Comparison of ENCODE assay signal across 18 cellular contexts in the genomic region with DNA sequence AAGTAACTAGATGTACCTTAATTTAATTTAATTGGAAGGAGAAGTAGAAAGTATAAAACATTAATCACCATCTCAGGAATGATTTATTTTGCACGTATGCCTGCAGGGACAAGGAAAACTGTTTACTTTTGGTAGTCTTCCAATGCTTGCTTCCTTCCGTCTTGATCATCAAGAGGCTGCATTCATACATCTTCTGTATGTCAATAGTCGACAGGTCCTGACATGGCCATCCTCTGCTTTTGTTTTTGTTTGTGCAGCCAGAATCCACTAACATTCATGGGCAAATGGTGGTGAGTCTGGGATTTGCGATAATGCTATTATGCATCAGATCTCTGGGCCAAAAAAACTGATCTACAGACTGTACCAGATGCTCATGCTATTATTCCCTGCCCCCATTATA.
"Had no signal": no experiment of that assay in that cellular context is flagged by ENCODE, and none has a peak within 500 bp of the region (broad histone marks: within the 10 kb centered on the region; RNA-seq: fewer than 3 reads in every experiment).

No MANE protein-coding gene starts in this region.

- H3K27ac ChIP-seq: cardiac muscle cell, lower lobe of right lung, parathyroid adenoma, tibial artery had no signal

- DNase-seq: activated CD4-positive, alpha-beta memory T cell treated with anti-CD3 and anti-CD28 coated beads, Interleukin-2, amount 10 ng/mL, durations not matched to agents 7 days and 5 days; activated CD4-positive, alpha-beta T cell treated with anti-CD3 and anti-CD28 coated beads, Interleukin-2, amount 10 ng/mL, durations not matched to agents 24 days and 14 days; activated effector memory CD4-positive, alpha-beta T cell treated with Interleukin-2 at 50 U/mL for 16 hours; activated naive CD4-positive, alpha-beta T cell treated with anti-CD3 and anti-CD28 coated beads, Interleukin-2, amount 10 ng/mL, durations not matched to agents 7 days and 5 days; activated T-cell treated with anti-CD3 and anti-CD28 coated beads, Interleukin-2, amount 50 U/mL, for 72 hours; amygdala; cortex of kidney; endodermal cell; foreskin fibroblast; lower lobe of right lung; naive B cell; nucleus accumbens; right cardiac atrium; stimulated activated CD4-positive, alpha-beta T cell treated with anti-CD3 and anti-CD28 coated beads, Interleukin-12 subunit alpha, Interleukin-12 subunit beta, amount 100 ng/mL, for 4 hours; tibial artery had no signal

- ATAC-seq: activated T-cell treated with anti-CD3 and anti-CD28 coated beads, Interleukin-2, amount 50 U/mL, for 72 hours; left lobe of liver; lower lobe of right lung; right cardiac atrium had no signal
